11 cellular contexts compared by ENCODE assay signal in the genomic region with DNA sequence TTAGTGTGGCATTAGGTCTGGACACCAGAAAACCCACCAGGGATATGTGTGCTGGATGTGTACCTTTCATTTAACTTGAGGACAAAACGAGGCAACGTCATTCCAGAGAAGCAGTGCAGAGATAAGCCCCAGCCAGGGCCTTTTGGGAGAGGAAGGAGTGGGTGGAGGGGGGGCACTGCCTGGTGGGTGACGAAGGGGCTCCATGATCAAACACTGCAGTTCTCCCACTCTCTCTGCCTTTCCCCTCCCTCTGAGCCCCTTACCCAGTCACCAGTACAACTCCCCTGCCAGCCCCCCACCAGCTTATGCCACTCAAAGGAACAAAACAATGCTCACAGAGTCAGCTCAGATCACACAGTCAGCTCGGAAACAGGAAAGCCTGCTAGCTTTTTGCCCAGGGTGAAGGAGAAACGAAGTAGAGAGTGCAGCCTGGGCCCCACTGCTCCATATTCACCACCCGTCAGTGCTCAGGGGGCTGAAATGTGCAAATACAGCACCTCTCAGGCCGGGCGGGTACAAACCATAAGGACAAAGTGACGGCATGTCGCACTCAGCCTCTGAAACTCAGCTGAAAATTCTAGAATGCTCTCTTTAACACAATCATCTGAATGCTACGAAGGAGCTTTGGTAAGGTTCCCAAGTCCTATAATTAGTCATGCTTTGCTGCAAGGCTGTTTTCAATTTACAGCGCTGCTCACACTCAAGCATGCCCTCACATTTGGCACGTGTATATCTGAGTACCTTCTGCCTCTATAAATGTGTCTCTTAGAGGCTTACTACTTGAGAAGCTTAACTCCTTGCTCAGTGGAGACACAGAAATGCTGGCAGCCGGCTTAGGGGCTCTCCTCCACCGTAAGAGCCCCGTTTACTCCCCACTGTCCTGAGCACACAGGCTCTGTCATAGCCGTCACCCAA.
A peak's percentile ranks its signal among the peaks of the same experiment; 100 is the strongest.
DNase-seq lines count a peak whose midpoint lies in the region; ATAC-seq, FAIRE-seq and TF ChIP-seq lines count a peak whose summit lies in the region.
"Had no signal": no experiment of that assay in that cellular context is flagged by ENCODE, and none has a peak within 500 bp of the region (broad histone marks: within the 10 kb centered on the region; RNA-seq: fewer than 3 reads in every experiment).

No MANE protein-coding gene starts in this region.

- H3K9me3 ChIP-seq in astrocyte (ENCODE audit: insufficient read depth, low read depth, low read length) (no peaks in the 10 kb centered on the region), thymus (ENCODE audit: control insufficient read depth) (no peaks in the 10 kb centered on the region)

- peak overlapping the region; percentile 23 for H3K9ac ChIP-seq in astrocyte (ENCODE audit: low read length)

- no peak for FAIRE-seq in astrocyte (lab: Jason Lieb, UNC)
- FAIRE-seq: endothelial cell of umbilical vein had no signal

- peaks cover 2% of the 10 kb centered on the region for H3K9me3 Mint-ChIP-seq in astrocyte (ENCODE audit: unreplicated experiment)

- no peaks in the 10 kb centered on the region for H3K79me2 ChIP-seq in astrocyte (ENCODE audit: insufficient read depth, low read length)

- H3K27ac Mint-ChIP-seq in astrocyte (ENCODE audit: unreplicated experiment): no peak overlapping the region
- H3K27ac Mint-ChIP-seq: CD14-positive monocyte had no signal

- H3K36me3 ChIP-seq in astrocyte (ENCODE audit: insufficient read depth, low read length): no peaks in the 10 kb centered on the region
- no peaks in the 10 kb centered on the region for H3K36me3 ChIP-seq in thymus (ENCODE audit: control insufficient read depth, insufficient read depth)

- peak; percentile 41 for ATAC-seq in left lobe of liver
- ATAC-seq in HG03460 (IDR thresholded peaks at IDR 0.05; ENCODE audit: unreplicated experiment): no peak
- ATAC-seq in HG03108 (IDR thresholded peaks at IDR 0.05; ENCODE audit: unreplicated experiment): no peak

- H3K4me2 ChIP-seq in astrocyte (ENCODE audit: low read length): peak overlapping the region; percentile 36

- H3K4me3 ChIP-seq in astrocyte (ENCODE audit: insufficient read depth, low read depth, low read length) (no peak overlapping the region), thymus (ENCODE audit: low read length) (no peak overlapping the region)

- peaks cover 17% of the 10 kb centered on the region for H3K4me1 Mint-ChIP-seq in astrocyte (ENCODE audit: low read depth, unreplicated experiment)

- H4K20me1 ChIP-seq in astrocyte (ENCODE audit: insufficient read depth, low read length): no peaks in the 10 kb centered on the region

- no peaks in the 10 kb centered on the region for H3K36me3 Mint-ChIP-seq in astrocyte (ENCODE audit: low read depth, unreplicated experiment)

- H3K27me3 ChIP-seq in astrocyte (ENCODE audit: insufficient read depth, low read length) (peaks cover 17% of the 10 kb centered on the region), thymus (ENCODE audit: control insufficient read depth, insufficient read depth) (no peaks in the 10 kb centered on the region)

- 83% methylated on average over 17 of the region's 17 CpGs for WGBS in thymus

- no peak overlapping the region for H3K4me3 Mint-ChIP-seq in astrocyte (ENCODE audit: unreplicated experiment)
- H3K4me3 Mint-ChIP-seq: CD14-positive monocyte had no signal

- H2AFZ ChIP-seq in astrocyte (ENCODE audit: low read depth, low read length): peak overlapping the region; percentile 52

- TF ChIP-seq CTCF in astrocyte (IDR thresholded peaks at IDR 0.05; ENCODE audit: insufficient read depth, low read depth, low read length): no peak

- H3K27me3 Mint-ChIP-seq in astrocyte (ENCODE audit: low read depth, unreplicated experiment): peaks cover 15% of the 10 kb centered on the region

- no peak overlapping the region for H3K27ac ChIP-seq in astrocyte (ENCODE audit: low read depth, low read length)
- H3K27ac ChIP-seq in thymus (ENCODE audit: low read depth): peak overlapping the region; percentile 62

- peaks cover 2% of the 10 kb centered on the region for H3K4me1 ChIP-seq in astrocyte (ENCODE audit: insufficient read depth, low read length)
- peaks cover 9% of the 10 kb centered on the region for H3K4me1 ChIP-seq in thymus (ENCODE audit: control insufficient read depth, insufficient read depth, low read length)

- DNase-seq in activated T-cell treated with anti-CD3 and anti-CD28 coated beads for 4 hours: peak; percentile 11
- no peak for DNase-seq in activated T-cell treated with anti-CD3 and anti-CD28 coated beads, Interleukin-2, amount 50 U/mL, for 1 hour
- DNase-seq in astrocyte (ENCODE audit: low read depth): peak; percentile 79
- no peak for DNase-seq in left lobe of liver (ENCODE audit: low spot score)
- no peak for DNase-seq in DMS53 (lab: John Stamatoyannopoulos, UW)
- DNase-seq: NK-92 treated with Interleukin-12 subunit alpha and Interleukin-12 subunit beta, amount 100 ng/mL, for 24 hours had no signal

Comparison
In these comparisons a context has a peak if more than half of its experiments do, and no peak if none do; other contexts are left out.
1. DNase-seq: peak in activated T-cell treated with anti-CD3 and anti-CD28 coated beads for 4 hours (single experiment) and astrocyte (single experiment); none in activated T-cell treated with anti-CD3 and anti-CD28 coated beads, Interleukin-2, amount 50 U/mL, for 1 hour (single experiment), left lobe of liver (single experiment) and DMS53 (single experiment).